28 cellular contexts compared by ENCODE assay signal in genomic region chr21:22890656-22891055, GRCh38.
"Had no signal": no experiment of that assay in that cellular context is flagged by ENCODE, and none has a peak within 500 bp of the region (broad histone marks: within the 10 kb centered on the region; RNA-seq: fewer than 3 reads in every experiment).

No MANE protein-coding gene starts in this region.

- DNase-seq: activated CD4-positive, alpha-beta memory T cell treated with anti-CD3 and anti-CD28 coated beads, Interleukin-2, amount 10 ng/mL, durations not matched to agents 7 days and 5 days; activated CD4-positive, alpha-beta T cell treated with anti-CD3 and anti-CD28 coated beads for 1 hour; activated CD4-positive, alpha-beta T cell treated with anti-CD3 and anti-CD28 coated beads for 48 hours; activated CD4-positive, CD25-positive, alpha-beta regulatory T cell; activated effector memory CD4-positive, alpha-beta T cell treated with anti-CD3 and anti-CD28 coated beads, Interleukin-2, amount 50 U/mL, for 16 hours; activated naive CD4-positive, alpha-beta T cell treated with Interleukin-2 at 50 U/mL for 16 hours; activated naive CD8-positive, alpha-beta T cell treated with anti-CD3 and anti-CD28 coated beads, Interleukin-2, amount 10 ng/mL, durations not matched to agents 7 days and 5 days; activated T-cell treated with anti-CD3 and anti-CD28 coated beads, Interleukin-2, amount 50 U/mL, for 1 hour; activated T-cell treated with anti-CD3 and anti-CD28 coated beads, Interleukin-2, amount 50 U/mL, for 72 hours; amygdala; Karpas-422; KBM-7; NCI-H1048; NCI-H1417; NCI-H146; NCI-H187; NCI-H2029 treated with DMSO at 0.1 percent for 48 hours; NCI-H2107; NCI-H510A; NCI-H526; NCI-H774; PC-3; Right ventricle myocardium superior; T1000; WERI-Rb-1 had no signal

- H3K36me3 ChIP-seq: ascending aorta, WERI-Rb-1 had no signal

- H3K27me3 ChIP-seq: ascending aorta had no signal

- H3K4me3 ChIP-seq: ascending aorta had no signal

- H3K4me1 ChIP-seq: ascending aorta had no signal

- FAIRE-seq: RCC 7860 had no signal

- H3K9me3 ChIP-seq: ascending aorta had no signal

- H3K27ac ChIP-seq: ascending aorta, RWPE1, WERI-Rb-1 had no signal
